In the genomic region with DNA sequence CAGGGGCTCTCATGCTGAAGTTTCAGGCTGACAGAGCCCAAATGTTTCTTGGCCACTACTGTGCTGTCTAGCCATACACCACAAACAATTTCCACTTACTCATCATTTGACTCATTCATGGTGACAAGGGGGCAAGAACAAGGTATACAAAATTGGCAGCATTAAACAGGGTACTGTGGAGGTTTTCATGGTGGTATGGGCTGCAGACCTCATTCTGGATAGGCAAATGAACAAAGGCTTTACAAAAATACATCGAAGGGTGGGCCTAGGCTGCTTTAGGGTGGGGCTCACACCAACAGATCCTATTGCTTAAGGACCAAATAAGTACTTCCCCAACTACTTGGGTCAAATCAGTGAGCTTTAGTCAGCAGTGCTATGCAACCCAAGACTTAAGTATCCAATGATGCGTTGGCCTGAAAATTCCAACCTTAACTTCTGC, we compare ENCODE assay signal across 8 cellular contexts. TPM values are rescaled to one million over a fixed set of nuclear protein-coding genes. Genes with fewer than 3 reads are reported as not detected.
DNase-seq lines count a peak whose midpoint lies in the region; ATAC-seq, FAIRE-seq and TF ChIP-seq lines count a peak whose summit lies in the region.

No MANE protein-coding gene starts in this region.

- no peak overlapping the region for H3K4me3 ChIP-seq in astrocyte (ENCODE audit: insufficient read depth, low read depth, low read length)
- H3K4me3 ChIP-seq in spleen: no peak overlapping the region

- H3K79me2 ChIP-seq in astrocyte (ENCODE audit: insufficient read depth, low read length): peaks cover 84% of the 10 kb centered on the region

- ATAC-seq in GM19372 (IDR thresholded peaks at IDR 0.05; ENCODE audit: low read depth, unreplicated experiment): peak; percentile 75
- peak; percentile 91 for ATAC-seq in HG03520 (IDR thresholded peaks at IDR 0.05; ENCODE audit: unreplicated experiment)
- no peak for ATAC-seq in GM21526 (IDR thresholded peaks at IDR 0.05; ENCODE audit: low FRiP score, unreplicated experiment)
- no peak for ATAC-seq in left colon

- H3K9me3 ChIP-seq in astrocyte (ENCODE audit: insufficient read depth, low read depth, low read length) (no peaks in the 10 kb centered on the region), spleen (no peaks in the 10 kb centered on the region)

- H4K20me1 ChIP-seq in astrocyte (ENCODE audit: insufficient read depth, low read length): peaks cover 72% of the 10 kb centered on the region

- peaks cover 17% of the 10 kb centered on the region for H3K36me3 Mint-ChIP-seq in astrocyte (ENCODE audit: low read depth, unreplicated experiment)

- peak overlapping the region; percentile 23 for H3K9ac ChIP-seq in astrocyte (ENCODE audit: low read length)

- peak overlapping the region; percentile 16 for H3K4me3 Mint-ChIP-seq in astrocyte (ENCODE audit: unreplicated experiment)

- no peak for TF ChIP-seq CTCF in astrocyte (IDR thresholded peaks at IDR 0.05; ENCODE audit: insufficient read depth, low read depth, low read length)
- TF ChIP-seq CTCF in spleen (IDR thresholded peaks at IDR 0.05 in 8 of 11, conservative IDR thresholded peaks at IDR 0.05 in 3 of 11): no peak

- FAIRE-seq in astrocyte (lab: Jason Lieb, UNC): peak; percentile 81

- H3K27ac ChIP-seq in astrocyte (ENCODE audit: low read depth, low read length) (peak overlapping the region; percentile 61), spleen (peak overlapping the region in 6 of 8 donors; percentile 56 to 85 (median 76))

- H3K4me2 ChIP-seq in astrocyte (ENCODE audit: low read length): peak overlapping the region; percentile 56

- intact Hi-C loops in spleen (cut with DNase I; ENCODE audit: low total_unique reads) (loop anchor here (10.0 kb wide), 1 partner anchor 48 kb away; no protein-coding TSS in a partner anchor), left colon (cut with DNase I, micrococcal nuclease) (no loop called here)

- DNase-seq in AG08396 (ENCODE audit: low spot score): peak; percentile 52
- DNase-seq in astrocyte (ENCODE audit: low read depth): peak; percentile 81
- no peak for DNase-seq in spleen
- DNase-seq in left colon: no peak
- no peak for DNase-seq in NCI-H187 treated with DMSO at 0.1 percent for 48 hours (lab: John Stamatoyannopoulos, UW)

- peaks cover 39% of the 10 kb centered on the region for H3K4me1 ChIP-seq in astrocyte (ENCODE audit: insufficient read depth, low read length)
- peaks cover 33 to 99% (median 73%) of the 10 kb centered on the region in 6 donors for H3K4me1 ChIP-seq in spleen

- H3K27me3 ChIP-seq in astrocyte (ENCODE audit: insufficient read depth, low read length) (no peaks in the 10 kb centered on the region), spleen (replicated peaks in 1 of 7) (no peaks in the 10 kb centered on the region)

- 62 to 80% (median 78%) methylated on average over 2 of the region's 2 CpGs for WGBS in spleen, 5 donors

- peak overlapping the region; percentile 84 for H3K27ac Mint-ChIP-seq in astrocyte (ENCODE audit: unreplicated experiment)

- H3K4me1 Mint-ChIP-seq in astrocyte (ENCODE audit: low read depth, unreplicated experiment): peaks cover 56% of the 10 kb centered on the region

- H3K9me3 Mint-ChIP-seq in astrocyte (ENCODE audit: unreplicated experiment): no peaks in the 10 kb centered on the region

- H3K36me3 ChIP-seq in astrocyte (ENCODE audit: insufficient read depth, low read length) (peaks cover 10% of the 10 kb centered on the region), spleen (peaks cover 0 to 56% (median 9%) of the 10 kb centered on the region in 6 donors)

- no peaks in the 10 kb centered on the region for H3K27me3 Mint-ChIP-seq in astrocyte (ENCODE audit: low read depth, unreplicated experiment)

- H2AFZ ChIP-seq in astrocyte (ENCODE audit: low read depth, low read length): no peak overlapping the region

- no peak for TF ChIP-seq POLR2A in spleen (IDR thresholded peaks at IDR 0.05)

RNA-seq across cellular contexts. Expression of gene N4BP1, which starts 53.0 kb away (rescaled TPM):
- total RNA-seq in astrocyte (53.7 and 57.4 TPM in 2 replicates), spleen (10 to 100 TPM; 40.0 to 65.9 (median 48.6) TPM), left colon (10 to 100 TPM; 36.4 to 42.3 TPM)
- 10 to 100 TPM in 1 of 3 donors, 1 to 10 TPM in 2; 6.6 to 12.2 (median 7.8) TPM for polyA plus RNA-seq in spleen

Comparison
In these comparisons a context has a peak if more than half of its experiments do, and no peak if none do; other contexts are left out.
1. DNase-seq: peak in AG08396 (single experiment) and astrocyte (single experiment); none in spleen (single experiment), left colon (0 of 2) and NCI-H187 treated with DMSO at 0.1 percent for 48 hours (single experiment).
2. ATAC-seq: peak in GM19372 (single experiment) and HG03520 (single experiment); none in GM21526 (single experiment) and left colon (single experiment).